11 cellular contexts compared by ENCODE assay signal in genomic region chr2:18230668-18231067, GRCh38.
"Had no signal": no experiment of that assay in that cellular context is flagged by ENCODE, and none has a peak within 500 bp of the region (broad histone marks: within the 10 kb centered on the region; RNA-seq: fewer than 3 reads in every experiment).

No MANE protein-coding gene starts in this region.

- H3K4me3 ChIP-seq: GM23248, GM23338, HAP-1 had no signal

- H3K4me2 ChIP-seq: GM23338 had no signal

- DNase-seq: GM23248, GOT3, H7, H9, HCEC 1CT, HFFc6 had no signal

- FAIRE-seq: H1, H54 had no signal

- H3K27ac ChIP-seq: GM23248 had no signal

- H3K9ac ChIP-seq: GM23248 had no signal

- H2AFZ ChIP-seq: GM23248, GM23338 had no signal

- H3K36me3 ChIP-seq: HAP-1 had no signal

- ATAC-seq: GM23338, HCT116 had no signal
